In genomic region chr2:72993585-72994280, GRCh38 we compare ENCODE assay signal across 1 cellular context.
TF ChIP-seq lines count a peak whose summit lies in the region.

No MANE protein-coding gene starts in this region.

TF ChIP-seq in H1, 55 proteins besides CTCF, POLR2A, EP300 and RAD21 (continued from another document):
- TF ChIP-seq KDM1A (IDR thresholded peaks at IDR 0.05; ENCODE audit: borderline replicate concordance, low read length), result no peak
- no peak for TF ChIP-seq CBX5 (IDR thresholded peaks at IDR 0.05; ENCODE audit: low read depth, low read length)
- no peak for TF ChIP-seq GTF2F1 (IDR thresholded peaks at IDR 0.05; ENCODE audit: borderline replicate concordance, low read depth, low read length)
